In the genomic region with DNA sequence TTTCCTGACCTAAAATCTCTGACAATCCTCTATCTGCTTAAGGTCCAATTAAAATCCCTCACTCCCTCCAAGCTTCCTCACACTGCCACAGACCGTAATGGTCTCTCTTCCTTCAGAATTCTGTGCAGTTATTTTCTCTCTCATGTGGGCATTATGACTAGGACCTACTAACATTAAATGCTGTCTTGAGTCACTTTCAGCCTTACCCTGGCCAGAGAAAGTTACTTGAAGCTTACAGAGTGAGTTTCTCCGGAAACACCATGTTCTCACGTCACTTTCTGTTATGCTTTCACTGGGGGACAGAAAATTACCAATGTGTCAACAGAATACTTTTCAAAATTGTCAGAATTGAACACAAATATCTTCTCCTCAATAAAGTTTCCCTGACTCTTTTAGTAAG, we compare ENCODE assay signal across 18 cellular contexts.
DNase-seq lines count a peak whose midpoint lies in the region; ATAC-seq and TF ChIP-seq lines count a peak whose summit lies in the region.
"Had no signal": no experiment of that assay in that cellular context is flagged by ENCODE, and none has a peak within 500 bp of the region (broad histone marks: within the 10 kb centered on the region; RNA-seq: fewer than 3 reads in every experiment).

No MANE protein-coding gene starts in this region.

- no peaks in the 10 kb centered on the region for H3K27me3 ChIP-seq in CD8-positive, alpha-beta T cell (ENCODE audit: insufficient read depth, low read length)
- H3K27me3 ChIP-seq: gastroesophageal sphincter, SJSA1, testis had no signal

- H3K4me3 Mint-ChIP-seq in CD8-positive, alpha-beta T cell, result no peak overlapping the region
- H3K4me3 Mint-ChIP-seq in activated T-helper 17 cell treated with anti-CD3 and anti-CD28 coated beads, Interleukin-2, amount 50 U/mL, for 72 hours, result peak overlapping the region; percentile 64
- H3K4me3 Mint-ChIP-seq in natural killer cell, result no peak overlapping the region
- H3K4me3 Mint-ChIP-seq: dendritic cell treated with granulocyte-macrophage colony-stimulating factor and Interleukin-4, amounts not matched to agents 40 ng/mL and 50 ng/mL, for 4 days had no signal

- no peaks in the 10 kb centered on the region for H3K9me3 ChIP-seq in CD8-positive, alpha-beta T cell (ENCODE audit: low read length)
- H3K9me3 ChIP-seq: gastroesophageal sphincter, SJSA1, testis had no signal

- no peak for TF ChIP-seq CTCF in CD8-positive, alpha-beta T cell (IDR thresholded peaks at IDR 0.05)
- TF ChIP-seq CTCF in natural killer cell (IDR thresholded peaks at IDR 0.05), result no peak

- H3K27ac ChIP-seq in CD8-positive, alpha-beta T cell (ENCODE audit: low read depth, low read length), result no peak overlapping the region
- H3K27ac ChIP-seq: gastroesophageal sphincter, SJSA1, testis had no signal

- CTCF ChIA-PET in CD8-positive, alpha-beta T cell (lab: Charles Lee), result no interaction called here

- H3K9me3 Mint-ChIP-seq in CD8-positive, alpha-beta T cell, result no peaks in the 10 kb centered on the region
- peaks cover 4% of the 10 kb centered on the region for H3K9me3 Mint-ChIP-seq in activated T-helper 17 cell treated with anti-CD3 and anti-CD28 coated beads, Interleukin-2, amount 50 U/mL, for 72 hours
- peaks cover 8 to 10% of the 10 kb centered on the region in 2 donors for H3K9me3 Mint-ChIP-seq in natural killer cell

- H3K27ac Mint-ChIP-seq in CD8-positive, alpha-beta T cell, result peak overlapping the region; percentile 28
- H3K27ac Mint-ChIP-seq in activated T-helper 17 cell treated with anti-CD3 and anti-CD28 coated beads, Interleukin-2, amount 50 U/mL, for 72 hours, result peak overlapping the region; percentile 69
- H3K27ac Mint-ChIP-seq in natural killer cell, result no peak overlapping the region
- H3K27ac Mint-ChIP-seq: dendritic cell treated with granulocyte-macrophage colony-stimulating factor and Interleukin-4, amounts not matched to agents 40 ng/mL and 50 ng/mL, for 4 days had no signal

- POLR2A ChIA-PET in CD8-positive, alpha-beta T cell (lab: Charles Lee), result no interaction called here

- H3K4me3 ChIP-seq in CD8-positive, alpha-beta T cell (ENCODE audit: low read depth, low read length), result no peak overlapping the region
- H3K4me3 ChIP-seq: gastroesophageal sphincter, SJSA1, testis had no signal

- intact Hi-C loops in CD8-positive, alpha-beta T cell (cut with DNase I, micrococcal nuclease), result no loop called here
- intact Hi-C loops in natural killer cell (cut with micrococcal nuclease), result no loop called here

- peaks cover 14% of the 10 kb centered on the region for H3K4me1 Mint-ChIP-seq in CD8-positive, alpha-beta T cell (ENCODE audit: low read depth)
- peaks cover 44% of the 10 kb centered on the region for H3K4me1 Mint-ChIP-seq in activated T-helper 17 cell treated with anti-CD3 and anti-CD28 coated beads, Interleukin-2, amount 50 U/mL, for 72 hours
- H3K4me1 Mint-ChIP-seq in natural killer cell, result no peaks in the 10 kb centered on the region

- no peak for DNase-seq in CD8-positive, alpha-beta T cell
- no peak for DNase-seq in NCI-H1105 (lab: John Stamatoyannopoulos, UW)
- no peak for DNase-seq in Ammon's horn (ENCODE audit: low spot score)
- no peak for DNase-seq in natural killer cell
- DNase-seq: activated CD4-positive, alpha-beta T cell treated with anti-CD3 and anti-CD28 coated beads, Interleukin-2, amount 50 U/mL, for 48 hours; activated effector memory CD4-positive, alpha-beta T cell treated with anti-CD3 and anti-CD28 coated beads, Interleukin-2, amount 50 U/mL, for 16 hours; HCEC 1CT; KBM-7; NCI-H526 treated with DMSO at 0.1 percent for 48 hours; T-helper 9 cell; testis had no signal

- ATAC-seq in CD8-positive, alpha-beta T cell, result no peak
- ATAC-seq in GM18517 (IDR thresholded peaks at IDR 0.05; ENCODE audit: unreplicated experiment) (peak; percentile 69), HG02759 (IDR thresholded peaks at IDR 0.05; ENCODE audit: unreplicated experiment) (peak; percentile 52), natural killer cell (no peak)
- peak; percentile 88 for ATAC-seq in activated T-helper 17 cell treated with anti-CD3 and anti-CD28 coated beads, Interleukin-2, amount 50 U/mL, for 72 hours (replicated peaks)
- ATAC-seq: gastroesophageal sphincter, left lobe of liver had no signal

- no peaks in the 10 kb centered on the region for H3K36me3 ChIP-seq in CD8-positive, alpha-beta T cell (ENCODE audit: insufficient read depth, low read length)
- H3K36me3 ChIP-seq: gastroesophageal sphincter, SJSA1 had no signal

- no peaks in the 10 kb centered on the region for H3K36me3 Mint-ChIP-seq in CD8-positive, alpha-beta T cell
- peaks cover 89% of the 10 kb centered on the region for H3K36me3 Mint-ChIP-seq in activated T-helper 17 cell treated with anti-CD3 and anti-CD28 coated beads, Interleukin-2, amount 50 U/mL, for 72 hours (ENCODE audit: low read depth)
- no peaks in the 10 kb centered on the region for H3K36me3 Mint-ChIP-seq in natural killer cell

- H3K27me3 Mint-ChIP-seq in CD8-positive, alpha-beta T cell (ENCODE audit: low read depth), result no peaks in the 10 kb centered on the region
- no peaks in the 10 kb centered on the region for H3K27me3 Mint-ChIP-seq in activated T-helper 17 cell treated with anti-CD3 and anti-CD28 coated beads, Interleukin-2, amount 50 U/mL, for 72 hours
- no peaks in the 10 kb centered on the region for H3K27me3 Mint-ChIP-seq in natural killer cell (ENCODE audit: low read depth in 2 of 2)
- H3K27me3 Mint-ChIP-seq: dendritic cell treated with granulocyte-macrophage colony-stimulating factor and Interleukin-4, amounts not matched to agents 40 ng/mL and 50 ng/mL, for 4 days had no signal

- H3K4me1 ChIP-seq in CD8-positive, alpha-beta T cell (ENCODE audit: insufficient read depth, low read length), result peaks cover 3% of the 10 kb centered on the region
- H3K4me1 ChIP-seq: SJSA1, testis had no signal

Comparison
In these comparisons a context has a peak if more than half of its experiments do, and no peak if none do; other contexts are left out.
1. ATAC-seq: peak in GM18517 (single experiment), HG02759 (single experiment) and activated T-helper 17 cell treated with anti-CD3 and anti-CD28 coated beads, Interleukin-2, amount 50 U/mL, for 72 hours (single experiment); none in CD8-positive, alpha-beta T cell (single experiment) and natural killer cell (0 of 3).
2. H3K27ac Mint-ChIP-seq: peak in CD8-positive, alpha-beta T cell (single experiment) and activated T-helper 17 cell treated with anti-CD3 and anti-CD28 coated beads, Interleukin-2, amount 50 U/mL, for 72 hours (single experiment); none in natural killer cell (0 of 2).